1 cellular context compared by ENCODE assay signal in genomic region chr1:9207086-9207485, GRCh38.
TF ChIP-seq lines count a peak whose summit lies in the region.

No MANE protein-coding gene starts in this region.

TF ChIP-seq in K562, 482 proteins besides CTCF, POLR2A, EP300 and RAD21:
- TF ChIP-seq HOMEZ (CRISPR knock-in tag; IDR thresholded peaks at IDR 0.05) (no peak), YY1 (IDR thresholded peaks at IDR 0.05; ENCODE audit: borderline replicate concordance in 1 of 3, control insufficient read depth in 1 of 3, extremely low read depth in 1 of 3, insufficient read depth in 3 of 3, insufficient read length in 1 of 3, insufficient replicate concordance in 2 of 3, low read depth in 1 of 3, low read length in 2 of 3) (peak in 1 of 3 experiments; percentile 18), CREM (IDR thresholded peaks at IDR 0.05; ENCODE audit: low read depth) (peak; percentile 38; the same call in 1 of the 2 replicates), ETS2 (tag; IDR thresholded peaks at IDR 0.05; ENCODE audit: borderline replicate concordance, poor library complexity, severe bottlenecking) (no peak), FOSL1 (tag; conservative IDR thresholded peaks at IDR 0.05) (peak; percentile 60), ZNF175 (CRISPR knock-in tag; IDR thresholded peaks at IDR 0.05; ENCODE audit: low read depth) (peak; percentile 69; the same call in 1 of the 2 replicates), ZNF589 (CRISPR knock-in tag; IDR thresholded peaks at IDR 0.05; ENCODE audit: low read depth) (0 out of 2 replicates have a peak, but pooled peaks have one; percentile 57), ZKSCAN8 (CRISPR knock-in tag; IDR thresholded peaks at IDR 0.05) (0 out of 2 replicates have a peak, but pooled peaks have one; percentile 32), ATF3 (IDR thresholded peaks at IDR 0.05) (peak; percentile 45; the same call in 1 of the 2 replicates), ATF3 (CRISPR knock-in tag; conservative IDR thresholded peaks at IDR 0.05) (no peak), NR2C2 (CRISPR knock-in tag; IDR thresholded peaks at IDR 0.05) (no peak), NR2C2 (tag; IDR thresholded peaks at IDR 0.05) (peak; percentile 59; the same call in 1 of the 2 replicates), POLR2B (IDR thresholded peaks at IDR 0.05; ENCODE audit: low read depth, partially characterized antibody) (no peak), GABPA (tag; conservative IDR thresholded peaks at IDR 0.05; ENCODE audit: low read depth) (peak; percentile 64)
